ENCODE assay signal across 1 cellular context in the genomic region with DNA sequence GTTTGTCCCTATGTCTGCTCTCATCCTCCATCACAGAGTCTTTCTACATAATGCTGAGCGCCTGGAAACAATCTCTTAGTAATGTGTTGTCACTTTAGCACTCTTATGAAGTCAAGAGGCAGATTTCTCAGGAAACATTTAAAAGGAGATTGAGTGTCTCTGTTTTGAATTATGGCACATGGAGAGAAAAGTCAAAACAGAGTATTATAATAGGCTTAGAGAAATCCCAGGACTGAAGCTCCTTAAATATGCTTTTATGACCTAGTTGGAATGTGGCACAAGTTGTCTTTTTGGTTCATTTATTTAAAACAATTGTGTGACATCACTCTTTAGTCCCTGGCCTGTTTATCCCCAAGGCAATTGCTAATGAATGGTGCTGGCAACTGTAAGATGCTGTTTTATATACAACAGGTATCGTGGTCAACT.
A peak's percentile ranks its signal among the peaks of the same experiment; 100 is the strongest.
TF ChIP-seq lines count a peak whose summit lies in the region.

No MANE protein-coding gene starts in this region.

TF ChIP-seq in HEK293, 187 proteins besides CTCF, POLR2A, EP300 and RAD21 (continued from another document):
- TF ChIP-seq ZNF692 (tag by site-specific recombination; IDR thresholded peaks at IDR 0.05) (no peak), YY2 (tag by site-specific recombination; IDR thresholded peaks at IDR 0.05) (no peak), SP7 (tag by site-specific recombination; IDR thresholded peaks at IDR 0.05) (0 out of 2 replicates have a peak, but pooled peaks have one; percentile 32), ZNF416 (tag by site-specific recombination; IDR thresholded peaks at IDR 0.05) (no peak), PRDM6 (tag by site-specific recombination; IDR thresholded peaks at IDR 0.05) (peak; percentile 88), OSR2 (tag by site-specific recombination; IDR thresholded peaks at IDR 0.05) (peak; percentile 57; the same call in 1 of the 2 replicates), BCL11B (tag by site-specific recombination; IDR thresholded peaks at IDR 0.05; ENCODE audit: low read depth) (no peak), TRIM28 (IDR thresholded peaks at IDR 0.05; ENCODE audit: borderline replicate concordance, low read length) (no peak), KLF17 (tag by site-specific recombination; IDR thresholded peaks at IDR 0.05) (no peak), ZNF112 (tag by site-specific recombination; IDR thresholded peaks at IDR 0.05) (no peak), ZNF513 (tag by site-specific recombination; IDR thresholded peaks at IDR 0.05) (no peak), ZNF10 (tag by site-specific recombination; IDR thresholded peaks at IDR 0.05) (no peak), ZNF624 (tag by site-specific recombination; IDR thresholded peaks at IDR 0.05) (no peak), ZNF473 (tag by site-specific recombination; IDR thresholded peaks at IDR 0.05) (no peak), ZNF623 (tag by site-specific recombination; IDR thresholded peaks at IDR 0.05) (no peak), ZNF302 (tag by site-specific recombination; IDR thresholded peaks at IDR 0.05; ENCODE audit: low read depth) (no peak), ZNF24 (tag by site-specific recombination; IDR thresholded peaks at IDR 0.05) (no peak), ZNF174 (tag by site-specific recombination; IDR thresholded peaks at IDR 0.05) (no peak), ZNF175 (tag by site-specific recombination; IDR thresholded peaks at IDR 0.05) (no peak), ZNF843 (tag by site-specific recombination; IDR thresholded peaks at IDR 0.05) (no peak), ZNF423 (tag by site-specific recombination; IDR thresholded peaks at IDR 0.05) (no peak), ZNF580 (tag by site-specific recombination; IDR thresholded peaks at IDR 0.05) (no peak), ZBTB21 (tag by site-specific recombination; IDR thresholded peaks at IDR 0.05) (no peak), ZNF514 (tag by site-specific recombination; IDR thresholded peaks at IDR 0.05) (no peak), ZFP41 (tag by site-specific recombination; IDR thresholded peaks at IDR 0.05; ENCODE audit: borderline replicate concordance) (no peak), ZNF26 (tag by site-specific recombination; IDR thresholded peaks at IDR 0.05) (no peak), OVOL3 (tag by site-specific recombination; IDR thresholded peaks at IDR 0.05) (no peak), ZNF426 (tag by site-specific recombination; IDR thresholded peaks at IDR 0.05) (no peak)
- TF ChIP-seq, protein P1, sequence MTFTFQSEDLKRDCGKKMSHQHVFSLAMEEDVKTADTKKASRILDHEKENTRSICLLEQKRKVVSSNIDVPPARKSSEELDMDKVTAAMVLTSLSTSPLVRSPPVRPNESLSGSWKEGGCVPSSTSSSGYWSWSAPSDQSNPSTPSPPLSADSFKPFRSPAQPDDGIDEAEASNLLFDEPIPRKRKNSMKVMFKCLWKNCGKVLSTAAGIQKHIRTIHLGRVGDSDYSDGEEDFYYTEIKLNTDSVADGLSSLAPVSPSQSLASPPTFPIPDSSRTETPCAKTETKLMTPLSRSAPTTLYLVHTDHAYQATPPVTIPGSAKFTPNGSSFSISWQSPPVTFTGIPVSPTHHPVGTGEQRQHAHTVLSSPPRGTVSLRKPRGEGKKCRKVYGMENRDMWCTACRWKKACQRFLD (tag by site-specific recombination; IDR thresholded peaks at IDR 0.05): no peak
- TF ChIP-seq, protein P2, sequence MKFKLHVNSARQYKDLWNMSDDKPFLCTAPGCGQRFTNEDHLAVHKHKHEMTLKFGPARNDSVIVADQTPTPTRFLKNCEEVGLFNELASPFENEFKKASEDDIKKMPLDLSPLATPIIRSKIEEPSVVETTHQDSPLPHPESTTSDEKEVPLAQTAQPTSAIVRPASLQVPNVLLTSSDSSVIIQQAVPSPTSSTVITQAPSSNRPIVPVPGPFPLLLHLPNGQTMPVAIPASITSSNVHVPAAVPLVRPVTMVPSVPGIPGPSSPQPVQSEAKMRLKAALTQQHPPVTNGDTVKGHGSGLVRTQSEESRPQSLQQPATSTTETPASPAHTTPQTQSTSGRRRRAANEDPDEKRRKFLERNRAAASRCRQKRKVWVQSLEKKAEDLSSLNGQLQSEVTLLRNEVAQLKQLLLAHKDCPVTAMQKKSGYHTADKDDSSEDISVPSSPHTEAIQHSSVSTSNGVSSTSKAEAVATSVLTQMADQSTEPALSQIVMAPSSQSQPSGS (tag by site-specific recombination; IDR thresholded peaks at IDR 0.05; ENCODE audit: low read depth): peak; percentile 22; the same call in 1 of the 2 replicates
- TF ChIP-seq, protein P3, sequence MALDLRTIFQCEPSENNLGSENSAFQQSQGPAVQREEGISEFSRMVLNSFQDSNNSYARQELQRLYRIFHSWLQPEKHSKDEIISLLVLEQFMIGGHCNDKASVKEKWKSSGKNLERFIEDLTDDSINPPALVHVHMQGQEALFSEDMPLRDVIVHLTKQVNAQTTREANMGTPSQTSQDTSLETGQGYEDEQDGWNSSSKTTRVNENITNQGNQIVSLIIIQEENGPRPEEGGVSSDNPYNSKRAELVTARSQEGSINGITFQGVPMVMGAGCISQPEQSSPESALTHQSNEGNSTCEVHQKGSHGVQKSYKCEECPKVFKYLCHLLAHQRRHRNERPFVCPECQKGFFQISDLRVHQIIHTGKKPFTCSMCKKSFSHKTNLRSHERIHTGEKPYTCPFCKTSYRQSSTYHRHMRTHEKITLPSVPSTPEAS (tag by site-specific recombination; IDR thresholded peaks at IDR 0.05): no peak
- TF ChIP-seq, protein P4, sequence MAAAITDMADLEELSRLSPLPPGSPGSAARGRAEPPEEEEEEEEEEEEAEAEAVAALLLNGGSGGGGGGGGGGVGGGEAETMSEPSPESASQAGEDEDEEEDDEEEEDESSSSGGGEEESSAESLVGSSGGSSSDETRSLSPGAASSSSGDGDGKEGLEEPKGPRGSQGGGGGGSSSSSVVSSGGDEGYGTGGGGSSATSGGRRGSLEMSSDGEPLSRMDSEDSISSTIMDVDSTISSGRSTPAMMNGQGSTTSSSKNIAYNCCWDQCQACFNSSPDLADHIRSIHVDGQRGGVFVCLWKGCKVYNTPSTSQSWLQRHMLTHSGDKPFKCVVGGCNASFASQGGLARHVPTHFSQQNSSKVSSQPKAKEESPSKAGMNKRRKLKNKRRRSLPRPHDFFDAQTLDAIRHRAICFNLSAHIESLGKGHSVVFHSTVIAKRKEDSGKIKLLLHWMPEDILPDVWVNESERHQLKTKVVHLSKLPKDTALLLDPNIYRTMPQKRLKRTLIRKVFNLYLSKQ (tag by site-specific recombination; IDR thresholded peaks at IDR 0.05; ENCODE audit: borderline replicate concordance): no peak
- TF ChIP-seq, protein P5, sequence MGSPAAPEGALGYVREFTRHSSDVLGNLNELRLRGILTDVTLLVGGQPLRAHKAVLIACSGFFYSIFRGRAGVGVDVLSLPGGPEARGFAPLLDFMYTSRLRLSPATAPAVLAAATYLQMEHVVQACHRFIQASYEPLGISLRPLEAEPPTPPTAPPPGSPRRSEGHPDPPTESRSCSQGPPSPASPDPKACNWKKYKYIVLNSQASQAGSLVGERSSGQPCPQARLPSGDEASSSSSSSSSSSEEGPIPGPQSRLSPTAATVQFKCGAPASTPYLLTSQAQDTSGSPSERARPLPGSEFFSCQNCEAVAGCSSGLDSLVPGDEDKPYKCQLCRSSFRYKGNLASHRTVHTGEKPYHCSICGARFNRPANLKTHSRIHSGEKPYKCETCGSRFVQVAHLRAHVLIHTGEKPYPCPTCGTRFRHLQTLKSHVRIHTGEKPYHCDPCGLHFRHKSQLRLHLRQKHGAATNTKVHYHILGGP (tag by site-specific recombination; IDR thresholded peaks at IDR 0.05): no peak
- TF ChIP-seq, protein P6, sequence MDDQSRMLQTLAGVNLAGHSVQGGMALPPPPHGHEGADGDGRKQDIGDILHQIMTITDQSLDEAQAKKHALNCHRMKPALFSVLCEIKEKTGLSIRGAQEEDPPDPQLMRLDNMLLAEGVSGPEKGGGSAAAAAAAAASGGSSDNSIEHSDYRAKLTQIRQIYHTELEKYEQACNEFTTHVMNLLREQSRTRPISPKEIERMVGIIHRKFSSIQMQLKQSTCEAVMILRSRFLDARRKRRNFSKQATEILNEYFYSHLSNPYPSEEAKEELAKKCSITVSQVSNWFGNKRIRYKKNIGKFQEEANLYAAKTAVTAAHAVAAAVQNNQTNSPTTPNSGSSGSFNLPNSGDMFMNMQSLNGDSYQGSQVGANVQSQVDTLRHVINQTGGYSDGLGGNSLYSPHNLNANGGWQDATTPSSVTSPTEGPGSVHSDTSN (CRISPR knock-in tag; IDR thresholded peaks at IDR 0.05): no peak
